In the genomic region with DNA sequence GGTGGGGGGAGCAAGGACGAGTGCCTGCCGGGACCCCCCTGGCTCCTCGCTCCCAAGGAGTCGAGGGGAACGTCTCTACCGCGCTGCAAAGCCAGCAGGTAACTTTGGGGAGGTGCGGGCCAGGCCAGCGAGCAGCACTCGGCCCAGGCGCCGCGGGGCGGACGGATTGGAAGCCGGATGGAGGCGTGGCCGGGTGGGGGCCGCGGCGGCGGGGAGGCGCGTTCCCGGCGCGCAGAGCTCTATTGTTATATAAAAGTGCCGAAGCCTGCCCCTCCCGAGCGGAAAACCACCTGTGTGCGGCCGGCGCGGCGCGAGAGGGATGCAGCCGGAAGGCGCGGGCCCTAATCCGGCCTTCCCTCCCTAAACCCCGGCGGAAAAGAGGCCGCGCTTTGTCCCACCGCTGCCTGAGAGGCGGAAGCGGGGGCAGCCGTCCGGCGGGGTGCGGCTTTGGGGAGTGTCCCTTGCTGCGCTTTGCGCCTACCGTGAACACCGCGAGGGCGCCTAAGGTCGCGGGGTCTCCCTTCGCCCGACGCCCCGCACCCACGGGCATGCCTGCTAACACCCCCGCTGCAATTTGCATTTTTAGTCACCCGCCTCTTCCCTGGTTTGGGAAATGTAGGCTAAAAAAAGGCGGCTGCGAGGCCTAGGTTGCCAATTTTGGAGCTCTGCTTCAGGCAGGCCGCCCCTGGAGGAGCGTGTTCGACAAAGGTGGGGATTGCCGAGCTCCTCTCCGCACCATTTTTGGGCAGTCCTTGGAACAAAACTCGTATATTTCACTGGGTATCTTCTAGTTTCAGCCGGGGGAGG, we compare ENCODE assay signal across 2 cellular contexts.
A peak's percentile ranks its signal among the peaks of the same experiment; 100 is the strongest.
TF ChIP-seq lines count a peak whose summit lies in the region.

No MANE protein-coding gene starts in this region.

TF ChIP-seq in Ishikawa, 13 proteins besides CTCF, POLR2A, EP300 and RAD21 (continued from another document):
- TF ChIP-seq REST (IDR thresholded peaks at IDR 0.05; ENCODE audit: low read depth) (no peak), NFIC (IDR thresholded peaks at IDR 0.05) (peak; percentile 68; the same call in 1 of the 2 replicates), CREB1 (IDR thresholded peaks at IDR 0.05; ENCODE audit: low read depth) (no peak), ZBTB7A (IDR thresholded peaks at IDR 0.05; ENCODE audit: low read depth) (peak; percentile 6; the same call in 1 of the 2 replicates), FOXM1 (IDR thresholded peaks at IDR 0.05; ENCODE audit: borderline replicate concordance, low read depth) (peak; percentile 90), MAX (IDR thresholded peaks at IDR 0.05) (peak; percentile 74), CEBPB (IDR thresholded peaks at IDR 0.05) (no peak; the same call in 1 of the 2 replicates), YY1 (IDR thresholded peaks at IDR 0.05; ENCODE audit: low read depth) (peak; percentile 17; the same call in 1 of the 2 replicates), TEAD4 (IDR thresholded peaks at IDR 0.05) (peak; percentile 62), TAF1 (IDR thresholded peaks at IDR 0.05; ENCODE audit: low read depth) (peak; percentile 32)

TF ChIP-seq in SK-N-SH, 30 proteins besides CTCF, POLR2A, EP300 and RAD21 (continued from another document):
- no peak; the same call in 1 of the 2 replicates for TF ChIP-seq TCF12 (IDR thresholded peaks at IDR 0.05)
